In genomic region chr1:183638988-183639387, GRCh38 we compare ENCODE assay signal across 15 cellular contexts. TPM values are rescaled to one million over a fixed set of nuclear protein-coding genes. Genes with fewer than 3 reads are reported as not detected.
"Had no signal": no experiment of that assay in that cellular context is flagged by ENCODE, and none has a peak within 500 bp of the region (broad histone marks: within the 10 kb centered on the region; RNA-seq: fewer than 3 reads in every experiment).

No MANE protein-coding gene starts in this region.

RNA-seq across cellular contexts. Expression of gene APOBEC4, which starts 14.1 kb away (rescaled TPM):
- total RNA-seq: naive thymus-derived CD4-positive, alpha-beta T cell; natural killer cell; neural crest cell; occipital lobe; osteoblast; progenitor cell of endocrine pancreas; psoas muscle; renal cortical epithelial cell; sciatic nerve; smooth muscle cell; spleen; suprapubic skin; upper lobe of right lung; urinary bladder had no signal
- polyA plus RNA-seq: ovary, psoas muscle, smooth muscle cell, spleen, urinary bladder had no signal

RNA-seq across cellular contexts. Expression of gene NCF2, which starts 48.7 kb away (rescaled TPM):
- total RNA-seq: neural crest cell had no signal
